In genomic region chr1:193649587-193649986, GRCh38 we compare ENCODE assay signal across 9 cellular contexts.
"Had no signal": no experiment of that assay in that cellular context is flagged by ENCODE, and none has a peak within 500 bp of the region (broad histone marks: within the 10 kb centered on the region; RNA-seq: fewer than 3 reads in every experiment).

No MANE protein-coding gene starts in this region.

- H3K4me1 ChIP-seq: HAP-1 had no signal

- ATAC-seq: GM23338, HCT116 had no signal

- H3K27ac Mint-ChIP-seq: GM23338, HFFc6, IgD-negative memory B cell had no signal

- H3K9me3 ChIP-seq: HAP-1 had no signal

- H3K4me1 Mint-ChIP-seq: GM23338 had no signal

- H3K36me3 ChIP-seq: HAP-1 had no signal

- H3K4me2 ChIP-seq: GM23338 had no signal

- H3K4me3 Mint-ChIP-seq: GM23338, HFFc6, IgD-negative memory B cell had no signal

- H3K4me3 ChIP-seq: GM23338, HAP-1 had no signal

- DNase-seq: H7, HFFc6, Kasumi-1, KG1 had no signal

- H3K9me3 Mint-ChIP-seq: GM23338 had no signal

- H3K27ac ChIP-seq: HL-60 had no signal

- H3K36me3 Mint-ChIP-seq: IgD-negative memory B cell had no signal

- H2AFZ ChIP-seq: GM23338 had no signal
